In genomic region chr13:35596299-35596698, GRCh38 we compare ENCODE assay signal across 8 cellular contexts.
"Had no signal": no experiment of that assay in that cellular context is flagged by ENCODE, and none has a peak within 500 bp of the region (broad histone marks: within the 10 kb centered on the region; RNA-seq: fewer than 3 reads in every experiment).

No MANE protein-coding gene starts in this region.

- H3K9me3 Mint-ChIP-seq: IgD-negative memory B cell had no signal

- FAIRE-seq: HepG2, HTR-8/SVneo, K562 had no signal

- H3K27me3 Mint-ChIP-seq: IgD-negative memory B cell had no signal

- H3K27ac ChIP-seq: HL-60 had no signal

- H3K4me3 ChIP-seq: K562 had no signal

- ATAC-seq: HepG2, K562 had no signal

- H3K27ac Mint-ChIP-seq: IgD-negative memory B cell had no signal

- H3K4me3 Mint-ChIP-seq: IgD-negative memory B cell had no signal

- DNase-seq: IMR-90, KBM-7, KG1 had no signal
